ENCODE assay signal across 29 cellular contexts in genomic region chr7:31410265-31410664, GRCh38.
"Had no signal": no experiment of that assay in that cellular context is flagged by ENCODE, and none has a peak within 500 bp of the region (broad histone marks: within the 10 kb centered on the region; RNA-seq: fewer than 3 reads in every experiment).

No MANE protein-coding gene starts in this region.

- H3K4me3 ChIP-seq: esophagus squamous epithelium, gastrocnemius medialis, pancreas, prostate gland, sigmoid colon, thyroid gland, upper lobe of left lung, vagina had no signal

- DNase-seq: activated CD4-positive, alpha-beta memory T cell treated with anti-CD3 and anti-CD28 coated beads, Interleukin-2, amount 10 ng/mL, durations not matched to agents 7 days and 5 days; activated CD4-positive, alpha-beta T cell treated with anti-CD3 and anti-CD28 coated beads, Interleukin-2, amount 10 ng/mL, durations not matched to agents 7 days and 5 days; activated CD4-positive, CD25-positive, alpha-beta regulatory T cell treated with anti-CD3 and anti-CD28 coated beads, Interleukin-2, amount 50 U/mL, for 72 hours; activated gamma-delta T cell treated with Interleukin-2 at 50 U/mL for 16 hours; activated naive CD8-positive, alpha-beta T cell treated with anti-CD3 and anti-CD28 coated beads, Interleukin-2, amount 50 U/mL, for 24 hours; activated T-cell treated with anti-CD3 and anti-CD28 coated beads, Interleukin-2, amount 50 U/mL, for 4 hours; cortex of kidney; esophagus squamous epithelium; gastrocnemius medialis; glutamatergic neuron; islet precursor cell; midbrain; naive thymus-derived CD4-positive, alpha-beta T cell; nucleus accumbens; pancreas; sigmoid colon; small intestine; stimulated activated CD4-positive, alpha-beta T cell treated with anti-CD3 and anti-CD28 coated beads, Interleukin-4, amount 100 ng/mL, for 4 hours; stimulated activated CD8-positive, alpha-beta memory T cell treated with anti-CD3 and anti-CD28 coated beads, Interleukin-4, amount 100 ng/mL, for 48 hours; stimulated activated naive CD8-positive, alpha-beta T cell treated with anti-CD3 and anti-CD28 coated beads, Interleukin-15, amount 100 ng/mL, for 72 hours; substantia nigra; T-helper 17 cell; T1000; thyroid gland; upper lobe of left lung had no signal

- H3K36me3 ChIP-seq: esophagus squamous epithelium, gastrocnemius medialis, pancreas, prostate gland, sigmoid colon, thyroid gland, upper lobe of left lung, vagina had no signal

- FAIRE-seq: pancreas, small intestine had no signal

- H3K27me3 ChIP-seq: gastrocnemius medialis, pancreas, sigmoid colon, thyroid gland, upper lobe of left lung, vagina had no signal

- H3K9me3 ChIP-seq: esophagus squamous epithelium, gastrocnemius medialis, pancreas, prostate gland, sigmoid colon, thyroid gland, upper lobe of left lung, vagina had no signal

- H3K27ac ChIP-seq: esophagus squamous epithelium, gastrocnemius medialis, pancreas, prostate gland, sigmoid colon, thyroid gland, upper lobe of left lung, vagina had no signal

- ATAC-seq: activated naive CD8-positive, alpha-beta T cell treated with anti-CD3 and anti-CD28 coated beads, Interleukin-2, amount 50 U/mL, for 24 hours; activated T-cell treated with anti-CD3 and anti-CD28 coated beads, Interleukin-2, amount 50 U/mL, for 4 hours; activated T-helper 17 cell treated with anti-CD3 and anti-CD28 coated beads, Interleukin-2, amount 50 U/mL, for 72 hours; gastrocnemius medialis; naive thymus-derived CD4-positive, alpha-beta T cell; pancreas; stimulated activated memory B cell treated with anti-CD40 and anti-IgM and Interleukin-4, amounts not matched to agents 10 μg/mL and 1 μg/mL and 100 μg/mL, for 72 hours; stimulated activated naive CD8-positive, alpha-beta T cell treated with anti-CD3 and anti-CD28 coated beads, Interleukin-15, amount 100 ng/mL, for 72 hours; T-helper 17 cell had no signal

- H3K4me1 ChIP-seq: gastrocnemius medialis, pancreas, prostate gland, sigmoid colon, thyroid gland, upper lobe of left lung, vagina had no signal
